Comparison of ENCODE assay signal across 8 cellular contexts in the genomic region with DNA sequence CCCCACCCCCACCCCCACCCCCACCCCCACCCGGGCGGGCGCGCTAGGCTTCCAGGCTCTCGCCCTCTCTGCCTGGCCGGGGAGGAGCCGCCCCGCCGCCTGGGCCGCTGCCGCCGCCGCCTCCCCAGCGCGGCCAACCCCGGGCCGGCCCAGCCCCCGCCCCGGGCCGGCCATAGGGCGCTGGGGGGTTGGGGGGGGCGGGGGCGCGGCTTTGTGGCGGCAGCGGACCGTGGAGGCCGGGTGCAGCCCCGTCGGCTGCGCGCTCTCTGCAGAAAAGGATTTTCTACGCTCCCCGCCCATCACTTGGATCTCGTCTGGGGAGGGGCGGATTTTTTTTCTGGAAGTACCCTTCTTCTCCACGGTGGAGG.
DNase-seq lines count a peak whose midpoint lies in the region; ATAC-seq, FAIRE-seq and TF ChIP-seq lines count a peak whose summit lies in the region.

No MANE protein-coding gene starts in this region.

- peaks cover 14% of the 10 kb centered on the region for H3K23me2 ChIP-seq in H1 (ENCODE audit: low read depth, low read length)

- H2BK12ac ChIP-seq in H1 (ENCODE audit: low read depth, low read length): no peak overlapping the region

- peaks cover 3 to 39% of the 10 kb centered on the region in 2 experiments; a peak in 3 of 4 replicates for H3K79me2 ChIP-seq in H1 (ENCODE audit: control insufficient read depth in 1 of 2, insufficient read depth in 2 of 2, low read length in 2 of 2)

- H2BK20ac ChIP-seq in H1 (ENCODE audit: low read length): no peak overlapping the region

- H3K9me3 ChIP-seq in H1 (ENCODE audit: insufficient read depth in 2 of 2, low read depth in 1 of 2, low read length in 1 of 2) (no peaks in the 10 kb centered on the region), mesodermal cell (ENCODE audit: control insufficient read depth, low read length) (no peaks in the 10 kb centered on the region)

- H3K14ac ChIP-seq in H1 (ENCODE audit: insufficient read length): no peak overlapping the region

- DNase-seq in DMS53 (lab: John Stamatoyannopoulos, UW) (peak; percentile 79), H1 (ENCODE audit: low read depth in 1 of 2, low spot score in 2 of 2) (no peak), SKM-1 treated with dmso at 0.1 percent for 144 hours (lab: John Stamatoyannopoulos, UW; ENCODE audit: unreplicated experiment) (no peak)

- peak overlapping the region; percentile 96 to 98 for H3K4me2 ChIP-seq in H1 (ENCODE audit: insufficient read depth in 1 of 2, low read depth in 2 of 2, low read length in 2 of 2)

- H4K8ac ChIP-seq in H1 (ENCODE audit: extremely low read depth, insufficient read depth, low read length): no peak overlapping the region

- peak overlapping the region in 2 of 4 experiments; percentile 13 to 40; a peak in 2 of 7 replicates for H3K9ac ChIP-seq in H1 (replicated peaks in 1 of 4; ENCODE audit: extremely low read depth in 1 of 4, low read depth in 3 of 4, low read length in 3 of 4)

- H3K27ac ChIP-seq in H1 (ENCODE audit: low read depth, low read length): no peak overlapping the region
- H3K27ac ChIP-seq in mesodermal cell (ENCODE audit: low read depth, low read length, severe bottlenecking): no peak overlapping the region
- no peak overlapping the region for H3K27ac ChIP-seq in urinary bladder (ENCODE audit: low read depth)

- H3K27me3 ChIP-seq in H1 (replicated peaks in 1 of 4; ENCODE audit: control insufficient read depth in 3 of 4, extremely low read depth in 1 of 4, insufficient read depth in 3 of 4, low read length in 3 of 4): peaks cover 0 to 5% (median 0%) of the 10 kb centered on the region in 4 experiments; a peak in 2 of 7 replicates

- H3K4me3 ChIP-seq in H1 (ENCODE audit: extremely low read depth in 1 of 4, insufficient read depth in 2 of 4, low read depth in 3 of 4, low read length in 4 of 4): peak overlapping the region; percentile 73 to 98 (median 83)
- H3K4me3 ChIP-seq in mesodermal cell (ENCODE audit: extremely low read depth, insufficient read depth, low read length, poor library complexity, severe bottlenecking): peak overlapping the region; percentile 98
- H3K4me3 ChIP-seq in urinary bladder (ENCODE audit: low read depth, low read length): peak overlapping the region; percentile 96

- no peak overlapping the region for H2BK120ac ChIP-seq in H1 (replicated peaks; ENCODE audit: low read depth, low read length)

- H3K56ac ChIP-seq in H1 (replicated peaks; ENCODE audit: insufficient read length, low read depth, low read length): peak overlapping the region; percentile 20

- no peak overlapping the region for H4K91ac ChIP-seq in H1 (replicated peaks; ENCODE audit: insufficient read length, low read length)

- POLR2A ChIA-PET in H1 (lab: Charles Lee; ENCODE audit: partially characterized antibody): interaction anchor here (0.7 to 1.4 kb wide), 3 partner anchors 8 to 53 kb away, joined by 3 to 6 read pairs (median 3); no protein-coding TSS in a partner anchor

- H3K4ac ChIP-seq in H1 (replicated peaks; ENCODE audit: insufficient read length, low read depth, low read length): no peak overlapping the region

- no peak for TF ChIP-seq EP300 in H1 (IDR thresholded peaks at IDR 0.05; ENCODE audit: borderline replicate concordance in 1 of 2, low read depth in 2 of 2, low read length in 2 of 2)

- FAIRE-seq in H1 (lab: Jason Lieb, UNC): no peak

- no peak for TF ChIP-seq RAD21 in H1 (IDR thresholded peaks at IDR 0.05 in 1 of 2, conservative IDR thresholded peaks at IDR 0.05 in 1 of 2; ENCODE audit: low read depth in 2 of 2, low read length in 2 of 2)

- no peak overlapping the region for H2BK5ac ChIP-seq in H1 (ENCODE audit: low read depth, low read length)

- H4K20me1 ChIP-seq in H1 (replicated peaks in 1 of 2; ENCODE audit: control insufficient read depth in 1 of 2, insufficient read depth in 2 of 2, low read length in 2 of 2): peaks cover 0 to 1% of the 10 kb centered on the region in 2 experiments

- CTCF ChIA-PET in H1 (lab: Charles Lee; ENCODE audit: partially characterized antibody): interaction anchor here (1.0 to 4.4 kb wide), 3 partner anchors 12 to 227 kb away, joined by 3 to 20 read pairs (median 3); no protein-coding TSS in a partner anchor

- TF ChIP-seq POLR2A in Raji (IDR thresholded peaks at IDR 0.05; ENCODE audit: insufficient read depth, low read depth, low read length): peak; percentile 49
- no peak for TF ChIP-seq POLR2A in H1 (IDR thresholded peaks at IDR 0.05; ENCODE audit: control extremely low read depth in 1 of 2, low read depth in 2 of 2, low read length in 2 of 2)

- no peak overlapping the region for H2AFZ ChIP-seq in H1 (ENCODE audit: low read length)

- no peak overlapping the region for H2AK5ac ChIP-seq in H1 (ENCODE audit: low read depth, low read length)

- H4K5ac ChIP-seq in H1 (ENCODE audit: insufficient read length, low read depth, low read length): peak overlapping the region; percentile 47

- H3K18ac ChIP-seq in H1 (ENCODE audit: extremely low read depth, low read length): no peak overlapping the region; the same call in 1 of the 2 replicates

- peak; percentile 50 for ATAC-seq in GM19328 (IDR thresholded peaks at IDR 0.05; ENCODE audit: unreplicated experiment)
- peak; percentile 49 for ATAC-seq in HG03439 (IDR thresholded peaks at IDR 0.05; ENCODE audit: unreplicated experiment)

- no CpG with 5 or more reads among the region's 37 CpGs for WGBS in H1 (ENCODE audit: extremely low coverage in 1 of 2, insufficient coverage in 1 of 2, insufficient read length in 1 of 2, insufficient replicate concordance in 2 of 2, low coverage in 1 of 2, low lambda C conversion rate in 2 of 2, missing lambda C conversion rate in 1 of 2), 2 experiments
- WGBS in mesodermal cell (ENCODE audit: insufficient coverage in 2 of 2), 2 experiments: 0% methylated on average over 1 to 5 of the region's 37 CpGs
- WGBS in urinary bladder: under 1% methylated on average over 29 of the region's 37 CpGs

- no peak overlapping the region for H2BK15ac ChIP-seq in H1 (ENCODE audit: low read length)

- peaks cover 5% of the 10 kb centered on the region for H3K79me1 ChIP-seq in H1 (ENCODE audit: low read depth, low read length)

- H3K23ac ChIP-seq in H1 (ENCODE audit: insufficient read length): no peak overlapping the region

- no peaks in the 10 kb centered on the region for H3K36me3 ChIP-seq in H1 (ENCODE audit: control insufficient read depth in 2 of 4, insufficient read depth in 4 of 4, low read length in 3 of 4)
- H3K36me3 ChIP-seq in mesodermal cell (ENCODE audit: control insufficient read depth, insufficient read depth, low read length): no peaks in the 10 kb centered on the region
- no peaks in the 10 kb centered on the region for H3K36me3 ChIP-seq in urinary bladder (ENCODE audit: insufficient read depth)

- no peak for TF ChIP-seq CTCF in H1 (IDR thresholded peaks at IDR 0.05; ENCODE audit: control extremely low read depth in 1 of 3, insufficient read depth in 1 of 3, low read depth in 1 of 3, low read length in 3 of 3)

- H3K4me1 ChIP-seq in H1 (replicated peaks in 1 of 4; ENCODE audit: control insufficient read depth in 3 of 4, insufficient read depth in 4 of 4, low read length in 3 of 4) (peaks cover 8 to 24% (median 14%) of the 10 kb centered on the region in 4 experiments), mesodermal cell (ENCODE audit: control insufficient read depth, insufficient read depth, low read length, poor library complexity, severe bottlenecking) (peaks cover 22% of the 10 kb centered on the region), urinary bladder (ENCODE audit: insufficient read depth) (no peaks in the 10 kb centered on the region)

TF ChIP-seq in H1, 55 proteins besides CTCF, POLR2A, EP300 and RAD21:
- TF ChIP-seq CTBP2 (IDR thresholded peaks at IDR 0.05; ENCODE audit: borderline replicate concordance, insufficient read depth, insufficient read length, low read length) (peak; percentile 8), BCL11A (IDR thresholded peaks at IDR 0.05; ENCODE audit: low read depth in 2 of 2, low read length in 2 of 2) (no peak)
